8 cellular contexts compared by ENCODE assay signal in the genomic region with DNA sequence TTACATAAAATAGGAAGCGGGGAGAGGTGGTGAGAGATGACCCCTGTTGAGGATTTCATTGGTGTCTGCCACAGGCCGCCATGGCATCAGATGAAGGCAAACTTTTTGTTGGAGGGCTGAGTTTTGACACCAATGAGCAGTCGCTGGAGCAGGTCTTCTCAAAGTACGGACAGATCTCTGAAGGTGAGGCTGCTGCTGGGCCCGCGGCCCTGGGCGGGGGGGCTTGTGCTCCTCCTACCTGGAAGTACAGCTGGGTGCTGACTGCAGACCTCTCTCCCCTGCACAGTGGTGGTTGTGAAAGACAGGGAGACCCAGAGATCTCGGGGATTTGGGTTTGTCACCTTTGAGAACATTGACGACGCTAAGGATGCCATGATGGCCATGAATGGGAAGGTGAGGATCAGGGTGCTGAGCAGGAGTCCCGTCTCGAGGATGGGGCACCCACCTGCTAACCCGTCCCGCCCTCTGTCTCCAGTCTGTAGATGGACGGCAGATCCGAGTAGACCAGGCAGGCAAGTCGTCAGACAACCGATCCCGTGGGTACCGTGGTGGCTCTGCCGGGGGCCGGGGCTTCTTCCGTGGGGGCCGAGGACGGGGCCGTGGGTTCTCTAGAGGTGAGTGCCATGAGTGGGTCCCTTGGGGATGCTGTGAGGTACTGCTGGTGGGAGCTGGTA. TPM values are rescaled to one million over a fixed set of nuclear protein-coding genes. Genes with fewer than 3 reads are reported as not detected.
DNase-seq lines count a peak whose midpoint lies in the region; ATAC-seq and TF ChIP-seq lines count a peak whose summit lies in the region.

No MANE protein-coding gene starts in this region.

- peak overlapping the region; percentile 90 for H3K27ac Mint-ChIP-seq in activated CD4-positive, alpha-beta T cell treated with anti-CD3 and anti-CD28 coated beads, Interleukin-2, amount 10 ng/mL, durations not matched to agents 7 days and 5 days
- H3K27ac Mint-ChIP-seq in activated naive CD8-positive, alpha-beta T cell treated with anti-CD3 and anti-CD28 coated beads for 36 hours, result peak overlapping the region; percentile 96

- peak overlapping the region; percentile 88 for H3K4me3 Mint-ChIP-seq in activated CD4-positive, alpha-beta T cell treated with anti-CD3 and anti-CD28 coated beads, Interleukin-2, amount 10 ng/mL, durations not matched to agents 7 days and 5 days
- peak overlapping the region; percentile 96 for H3K4me3 Mint-ChIP-seq in activated naive CD8-positive, alpha-beta T cell treated with anti-CD3 and anti-CD28 coated beads for 36 hours

- H3K4me3 ChIP-seq in thoracic aorta, result peak overlapping the region; percentile 84

- POLR2A ChIA-PET in activated CD4-positive, alpha-beta T cell treated with anti-CD3 and anti-CD28 coated beads, Interleukin-2, amount 10 ng/mL, durations not matched to agents 7 days and 5 days (lab: Charles Lee), result interaction anchor here (0.6 kb wide), 1 partner anchor 10 kb away, joined by 3 read pairs; no protein-coding TSS in a partner anchor

- H3K27ac ChIP-seq in layer of hippocampus (ENCODE audit: low read depth, low read length) (peak overlapping the region; percentile 99), thoracic aorta (peak overlapping the region; percentile 97 to 99)

- H3K36me3 ChIP-seq in thoracic aorta, result peaks cover 38% of the 10 kb centered on the region

- no peak for TF ChIP-seq CTCF in thoracic aorta (IDR thresholded peaks at IDR 0.05)

- H3K36me3 Mint-ChIP-seq in activated CD4-positive, alpha-beta T cell treated with anti-CD3 and anti-CD28 coated beads, Interleukin-2, amount 10 ng/mL, durations not matched to agents 7 days and 5 days (ENCODE audit: low read depth), result peaks cover 45% of the 10 kb centered on the region
- peaks cover 44% of the 10 kb centered on the region for H3K36me3 Mint-ChIP-seq in activated naive CD8-positive, alpha-beta T cell treated with anti-CD3 and anti-CD28 coated beads for 36 hours

- no peaks in the 10 kb centered on the region for H3K9me3 Mint-ChIP-seq in activated CD4-positive, alpha-beta T cell treated with anti-CD3 and anti-CD28 coated beads, Interleukin-2, amount 10 ng/mL, durations not matched to agents 7 days and 5 days
- no peaks in the 10 kb centered on the region for H3K9me3 Mint-ChIP-seq in activated naive CD8-positive, alpha-beta T cell treated with anti-CD3 and anti-CD28 coated beads for 36 hours

- CTCF ChIA-PET in activated CD4-positive, alpha-beta T cell treated with anti-CD3 and anti-CD28 coated beads, Interleukin-2, amount 10 ng/mL, durations not matched to agents 7 days and 5 days (lab: Charles Lee), result interaction anchor here (0.6 kb wide), 1 partner anchor 77 kb away, joined by 3 read pairs; no protein-coding TSS in a partner anchor

- DNase-seq in activated CD4-positive, alpha-beta T cell treated with anti-CD3 and anti-CD28 coated beads, Interleukin-2, amount 10 ng/mL, durations not matched to agents 7 days and 5 days, result no peak
- DNase-seq in activated CD4-positive, alpha-beta T cell treated with anti-CD3 and anti-CD28 coated beads, Interleukin-2, amount 50 U/mL, for 48 hours, result no peak
- DNase-seq in activated naive CD8-positive, alpha-beta T cell treated with anti-CD3 and anti-CD28 coated beads for 36 hours, result no peak
- DNase-seq in thoracic aorta (ENCODE audit: low spot score) (no peak), COLO829 (ENCODE audit: low spot score) (no peak), NCI-H1436 treated with DMSO at 0.1 percent for 48 hours (lab: John Stamatoyannopoulos, UW) (no peak)

- H3K27me3 ChIP-seq in layer of hippocampus (ENCODE audit: control insufficient read depth, insufficient read depth, low read length) (no peaks in the 10 kb centered on the region), thoracic aorta (replicated peaks; ENCODE audit: insufficient read depth) (no peaks in the 10 kb centered on the region)

- H3K27me3 Mint-ChIP-seq in activated CD4-positive, alpha-beta T cell treated with anti-CD3 and anti-CD28 coated beads, Interleukin-2, amount 10 ng/mL, durations not matched to agents 7 days and 5 days, result peaks cover 2% of the 10 kb centered on the region
- peaks cover 4% of the 10 kb centered on the region for H3K27me3 Mint-ChIP-seq in activated naive CD8-positive, alpha-beta T cell treated with anti-CD3 and anti-CD28 coated beads for 36 hours

- H3K4me1 ChIP-seq in thoracic aorta (ENCODE audit: control insufficient read depth in 1 of 2, low read depth in 2 of 2), result peaks cover 54 to 83% of the 10 kb centered on the region in 2 donors

- ATAC-seq in thoracic aorta (ENCODE audit: insufficient number of reproducible peaks, low FRiP score, low read depth) (no peak), GM19467 (IDR thresholded peaks at IDR 0.05; ENCODE audit: unreplicated experiment) (no peak)

- no peaks in the 10 kb centered on the region for H3K9me3 ChIP-seq in thoracic aorta

- peaks cover 62% of the 10 kb centered on the region for H3K4me1 Mint-ChIP-seq in activated CD4-positive, alpha-beta T cell treated with anti-CD3 and anti-CD28 coated beads, Interleukin-2, amount 10 ng/mL, durations not matched to agents 7 days and 5 days
- H3K4me1 Mint-ChIP-seq in activated naive CD8-positive, alpha-beta T cell treated with anti-CD3 and anti-CD28 coated beads for 36 hours, result peaks cover 52% of the 10 kb centered on the region

RNA-seq across cellular contexts. Expression of a gene that starts 1.9 kb away (rescaled TPM):
- total RNA-seq in activated CD4-positive, alpha-beta T cell treated with anti-CD3 and anti-CD28 coated beads, Interleukin-2, amount 10 ng/mL, durations not matched to agents 7 days and 5 days, result 100 to 1,000 TPM; 169 to 224 TPM
- total RNA-seq in activated naive CD8-positive, alpha-beta T cell treated with anti-CD3 and anti-CD28 coated beads for 36 hours, result 100 to 1,000 TPM; 208 to 216 TPM
- 100 to 1,000 TPM; 492 to 644 TPM for total RNA-seq in thoracic aorta

RNA-seq across cellular contexts. Expression of a gene that starts 4.3 kb away (rescaled TPM):
- 10 to 100 TPM; 47.8 to 51.5 TPM for total RNA-seq in activated CD4-positive, alpha-beta T cell treated with anti-CD3 and anti-CD28 coated beads, Interleukin-2, amount 10 ng/mL, durations not matched to agents 7 days and 5 days
- 100 to 1,000 TPM in 1 of 2 experiments, 10 to 100 TPM in 1; 99.8 to 101 TPM for total RNA-seq in activated naive CD8-positive, alpha-beta T cell treated with anti-CD3 and anti-CD28 coated beads for 36 hours
- total RNA-seq in thoracic aorta, result 10 to 100 TPM; 18.8 to 40.8 TPM

RNA-seq across cellular contexts. Expression of a gene that starts 14.7 kb away (rescaled TPM):
- not detected for total RNA-seq in activated CD4-positive, alpha-beta T cell treated with anti-CD3 and anti-CD28 coated beads, Interleukin-2, amount 10 ng/mL, durations not matched to agents 7 days and 5 days
- total RNA-seq in activated naive CD8-positive, alpha-beta T cell treated with anti-CD3 and anti-CD28 coated beads for 36 hours, result not detected
- total RNA-seq in thoracic aorta, result not detected

RNA-seq across cellular contexts. Expression of a gene that starts 22.6 kb away (rescaled TPM):
- total RNA-seq in activated CD4-positive, alpha-beta T cell treated with anti-CD3 and anti-CD28 coated beads, Interleukin-2, amount 10 ng/mL, durations not matched to agents 7 days and 5 days, result 10 to 100 TPM; 58.0 to 65.7 TPM
- total RNA-seq in activated naive CD8-positive, alpha-beta T cell treated with anti-CD3 and anti-CD28 coated beads for 36 hours, result 10 to 100 TPM; 29.3 to 29.6 TPM
- 100 to 1,000 TPM in 1 of 2 donors, 10 to 100 TPM in 1; 80.1 to 124 TPM for total RNA-seq in thoracic aorta

RNA-seq across cellular contexts. Expression of a gene that starts 29.4 kb away (rescaled TPM):
- 100 to 1,000 TPM; 151 to 166 TPM for total RNA-seq in activated CD4-positive, alpha-beta T cell treated with anti-CD3 and anti-CD28 coated beads, Interleukin-2, amount 10 ng/mL, durations not matched to agents 7 days and 5 days
- 100 to 1,000 TPM; 175 to 177 TPM for total RNA-seq in activated naive CD8-positive, alpha-beta T cell treated with anti-CD3 and anti-CD28 coated beads for 36 hours
- total RNA-seq in thoracic aorta, result 10 to 100 TPM; 40.4 to 45.1 TPM
